Comparison of ENCODE assay signal across 16 cellular contexts in the genomic region with DNA sequence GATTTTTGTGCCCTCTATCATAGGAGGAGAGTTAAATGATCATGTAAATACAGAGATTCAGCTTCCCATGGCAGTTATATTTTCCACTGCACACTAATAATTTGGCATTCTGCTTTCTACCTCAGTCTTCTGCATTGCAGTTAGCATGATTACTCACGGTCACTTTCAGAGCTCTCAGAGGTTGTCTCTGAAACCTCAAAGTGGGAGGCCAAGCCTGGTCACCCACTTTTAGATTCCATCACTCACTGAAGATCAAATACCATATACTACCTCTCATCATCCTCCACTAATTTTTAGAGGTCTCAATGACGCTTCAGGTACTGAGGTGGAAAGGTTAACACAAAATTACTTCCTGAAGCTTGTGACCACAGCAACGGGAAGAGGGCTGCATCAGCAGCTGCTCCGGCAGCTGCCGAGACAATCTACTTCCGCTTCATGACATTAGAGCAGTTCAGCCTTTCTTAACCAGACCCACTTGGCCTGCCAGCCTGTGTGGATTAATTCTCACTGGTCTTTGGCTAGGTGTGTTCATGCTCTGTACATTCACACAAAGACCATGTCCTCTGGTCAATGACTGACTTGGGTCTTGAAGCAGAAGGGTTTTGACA.
"Had no signal": no experiment of that assay in that cellular context is flagged by ENCODE, and none has a peak within 500 bp of the region (broad histone marks: within the 10 kb centered on the region; RNA-seq: fewer than 3 reads in every experiment).

No MANE protein-coding gene starts in this region.

- ATAC-seq: left lobe of liver; naive thymus-derived CD8-positive, alpha-beta T cell; pancreas; stimulated activated memory B cell treated with anti-CD40 and anti-IgM and Interleukin-4, amounts not matched to agents 10 μg/mL and 1 μg/mL and 100 μg/mL, for 72 hours had no signal

- H3K36me3 ChIP-seq: esophagus muscularis mucosa, pancreas had no signal

- H3K9me3 ChIP-seq: esophagus muscularis mucosa, pancreas had no signal

- H3K27me3 ChIP-seq: esophagus muscularis mucosa, pancreas had no signal

- H3K27ac ChIP-seq: coronary artery, esophagus muscularis mucosa, pancreas had no signal

- H3K4me3 ChIP-seq: coronary artery, esophagus muscularis mucosa, pancreas had no signal

- DNase-seq: activated CD4-positive, alpha-beta T cell treated with anti-CD3 and anti-CD28 coated beads, Interleukin-2, amount 10 ng/mL, durations not matched to agents 7 days and 5 days; activated CD4-positive, CD25-positive, alpha-beta regulatory T cell; activated gamma-delta T cell treated with Interleukin-2 at 50 U/mL for 16 hours; amniotic stem cell; central memory CD4-positive, alpha-beta T cell; effector CD4-positive, alpha-beta T cell; islet precursor cell; mesenchymal stem cell; naive thymus-derived CD8-positive, alpha-beta T cell; pancreas; stimulated activated CD4-positive, alpha-beta T cell treated with anti-CD3 and anti-CD28 coated beads, Interleukin-12 subunit alpha, Interleukin-12 subunit beta, amount 100 ng/mL, for 4 hours; stimulated activated CD4-positive, alpha-beta T cell treated with anti-CD3 and anti-CD28 coated beads, Interleukin-2, amount 100 ng/mL, for 24 hours had no signal

- H3K4me1 ChIP-seq: esophagus muscularis mucosa, pancreas had no signal
